ENCODE assay signal across 15 cellular contexts in genomic region chr2:153403937-153404336, GRCh38.
A peak's percentile ranks its signal among the peaks of the same experiment; 100 is the strongest.
DNase-seq lines count a peak whose midpoint lies in the region; TF ChIP-seq lines count a peak whose summit lies in the region.
"Had no signal": no experiment of that assay in that cellular context is flagged by ENCODE, and none has a peak within 500 bp of the region (broad histone marks: within the 10 kb centered on the region; RNA-seq: fewer than 3 reads in every experiment).

No MANE protein-coding gene starts in this region.

- TF ChIP-seq CTCF in progenitor cell of endocrine pancreas (IDR thresholded peaks at IDR 0.05; ENCODE audit: unreplicated experiment) (no peak), SK-N-SH (IDR thresholded peaks at IDR 0.05) (no peak)

- H3K79me2 ChIP-seq in SK-N-SH (ENCODE audit: insufficient read depth): no peaks in the 10 kb centered on the region

- H2AFZ ChIP-seq in SK-N-SH (ENCODE audit: low read depth): no peak overlapping the region; the same call in 1 of the 2 replicates

- H3K27ac ChIP-seq in iPS DF 6.9 (ENCODE audit: low read length) (no peak overlapping the region), SK-N-SH (ENCODE audit: low read depth in 2 of 2, low read length in 1 of 2) (no peak overlapping the region)
- no peak overlapping the region for H3K27ac ChIP-seq in effector memory CD4-positive, alpha-beta T cell (ENCODE audit: insufficient read depth, low read length, poor library complexity, severe bottlenecking)
- H3K27ac ChIP-seq: dorsolateral prefrontal cortex, esophagus muscularis mucosa, Peyer's patch had no signal

- H3K9me2 ChIP-seq in SK-N-SH: no peaks in the 10 kb centered on the region

- no peaks in the 10 kb centered on the region for H3K36me3 Mint-ChIP-seq in progenitor cell of endocrine pancreas (ENCODE audit: insufficient read depth)
- H3K36me3 Mint-ChIP-seq: memory B cell had no signal

- H3K4me3 ChIP-seq in iPS DF 6.9 (ENCODE audit: low read length) (peak overlapping the region; percentile 31; the same call in 1 of the 2 replicates), SK-N-SH (ENCODE audit: low read depth in 2 of 2, low read length in 1 of 2) (no peak overlapping the region)
- H3K4me3 ChIP-seq in effector memory CD4-positive, alpha-beta T cell (ENCODE audit: insufficient read depth, low read depth, low read length, poor library complexity, severe bottlenecking): no peak overlapping the region
- H3K4me3 ChIP-seq: dorsolateral prefrontal cortex, esophagus muscularis mucosa, Peyer's patch had no signal

- H3K27ac Mint-ChIP-seq in progenitor cell of endocrine pancreas: peak overlapping the region; percentile 96
- H3K27ac Mint-ChIP-seq: activated CD4-positive, alpha-beta T cell treated with anti-CD3 and anti-CD28 coated beads for 36 hours; memory B cell had no signal

- peaks cover 3% of the 10 kb centered on the region for H3K4me1 Mint-ChIP-seq in progenitor cell of endocrine pancreas (ENCODE audit: low read depth)
- H3K4me1 Mint-ChIP-seq: activated CD4-positive, alpha-beta T cell treated with anti-CD3 and anti-CD28 coated beads for 36 hours; memory B cell had no signal

- H3K9me3 ChIP-seq in iPS DF 6.9 (ENCODE audit: control insufficient read depth, insufficient read depth, low read length) (no peaks in the 10 kb centered on the region), SK-N-SH (no peaks in the 10 kb centered on the region)
- no peaks in the 10 kb centered on the region for H3K9me3 ChIP-seq in effector memory CD4-positive, alpha-beta T cell (ENCODE audit: control insufficient read depth, low read length)
- H3K9me3 ChIP-seq: esophagus muscularis mucosa, Peyer's patch had no signal

- TF ChIP-seq RAD21 in SK-N-SH (IDR thresholded peaks at IDR 0.05; ENCODE audit: low read length): no peak

- no peaks in the 10 kb centered on the region for H3F3A ChIP-seq in SK-N-SH (replicated peaks; ENCODE audit: insufficient read depth)

- peak overlapping the region; percentile 74 for H3K4me3 Mint-ChIP-seq in progenitor cell of endocrine pancreas (ENCODE audit: low read depth)
- H3K4me3 Mint-ChIP-seq: activated CD4-positive, alpha-beta T cell treated with anti-CD3 and anti-CD28 coated beads for 36 hours; memory B cell had no signal

- DNase-seq in NCI-H1105 treated with DMSO at 0.1 percent for 48 hours (lab: John Stamatoyannopoulos, UW) (peak; percentile 53), NCI-H1105 (lab: John Stamatoyannopoulos, UW) (no peak), NCI-H526 treated with DMSO at 0.1 percent for 48 hours (lab: John Stamatoyannopoulos, UW) (peak; percentile 31), iPS DF 6.9 (ENCODE audit: low read depth, low spot score) (no peak), progenitor cell of endocrine pancreas (ENCODE audit: low spot score, unreplicated experiment) (no peak), SK-N-SH (no peak), posterior vena cava (ENCODE audit: low spot score) (no peak)
- DNase-seq in effector memory CD4-positive, alpha-beta T cell: no peak
- DNase-seq: activated CD4-positive, alpha-beta T cell treated with anti-CD3 and anti-CD28 coated beads for 36 hours; caudate nucleus; dorsolateral prefrontal cortex; Peyer's patch; retina had no signal

- H3K36me3 ChIP-seq in iPS DF 6.9 (ENCODE audit: control insufficient read depth, insufficient read depth, low read length): no peaks in the 10 kb centered on the region
- no peaks in the 10 kb centered on the region for H3K36me3 ChIP-seq in SK-N-SH (replicated peaks in 1 of 2; ENCODE audit: control insufficient read depth in 1 of 2, insufficient read depth in 2 of 2, low read length in 1 of 2)
- no peaks in the 10 kb centered on the region for H3K36me3 ChIP-seq in effector memory CD4-positive, alpha-beta T cell (ENCODE audit: control insufficient read depth, insufficient read depth, low read length)
- H3K36me3 ChIP-seq: esophagus muscularis mucosa, Peyer's patch had no signal

- H3K27me3 Mint-ChIP-seq in progenitor cell of endocrine pancreas: no peaks in the 10 kb centered on the region
- H3K27me3 Mint-ChIP-seq: activated CD4-positive, alpha-beta T cell treated with anti-CD3 and anti-CD28 coated beads for 36 hours had no signal

- POLR2A ChIA-PET in SK-N-SH (lab: Yijun Ruan, JAX): no interaction called here

- intact Hi-C loops in posterior vena cava (cut with DNase I): no loop called here

- H3K4me2 ChIP-seq in SK-N-SH: no peak overlapping the region

- H3K9me3 Mint-ChIP-seq in progenitor cell of endocrine pancreas (ENCODE audit: low read depth): no peaks in the 10 kb centered on the region
- H3K9me3 Mint-ChIP-seq: memory B cell had no signal

- no peak for TF ChIP-seq EP300 in SK-N-SH (IDR thresholded peaks at IDR 0.05; ENCODE audit: borderline replicate concordance in 1 of 2, low read depth in 1 of 2, low read length in 1 of 2)

- CTCF ChIA-PET in SK-N-SH (lab: Yijun Ruan, JAX): no interaction called here

- H4K20me1 ChIP-seq in SK-N-SH (ENCODE audit: insufficient read depth): no peaks in the 10 kb centered on the region

- no peak overlapping the region for H3K9ac ChIP-seq in SK-N-SH

- peaks cover 5% of the 10 kb centered on the region; the same call in 1 of the 2 replicates for H3K4me1 ChIP-seq in iPS DF 6.9 (ENCODE audit: control insufficient read depth, insufficient read depth, low read length)
- no peaks in the 10 kb centered on the region for H3K4me1 ChIP-seq in SK-N-SH (ENCODE audit: control insufficient read depth in 1 of 2, insufficient read depth in 2 of 2, low read depth in 1 of 2, low read length in 1 of 2)
- H3K4me1 ChIP-seq in effector memory CD4-positive, alpha-beta T cell (ENCODE audit: control insufficient read depth, insufficient read depth, low read length, poor library complexity, severe bottlenecking): no peaks in the 10 kb centered on the region
- H3K4me1 ChIP-seq: esophagus muscularis mucosa, Peyer's patch had no signal

- no CpG with 5 or more reads among the region's 2 CpGs for WGBS in iPS DF 6.9 (ENCODE audit: insufficient coverage, insufficient read length)
- 13% methylated on average over 2 of the region's 2 CpGs for WGBS in SK-N-SH (ENCODE audit: low lambda C conversion rate)

- H3K27me3 ChIP-seq in iPS DF 6.9 (ENCODE audit: control insufficient read depth, insufficient read depth, low read length) (no peaks in the 10 kb centered on the region), SK-N-SH (ENCODE audit: insufficient read depth) (no peaks in the 10 kb centered on the region)
- H3K27me3 ChIP-seq in effector memory CD4-positive, alpha-beta T cell (replicated peaks; ENCODE audit: control insufficient read depth, insufficient read depth, low read length, poor library complexity, severe bottlenecking): no peaks in the 10 kb centered on the region
- H3K27me3 ChIP-seq: esophagus muscularis mucosa, Peyer's patch had no signal

TF ChIP-seq in SK-N-SH, 30 proteins besides CTCF, POLR2A, EP300 and RAD21:
- TF ChIP-seq USF1 (IDR thresholded peaks at IDR 0.05; ENCODE audit: borderline replicate concordance, low read depth): no peak
- TF ChIP-seq, protein P1, sequence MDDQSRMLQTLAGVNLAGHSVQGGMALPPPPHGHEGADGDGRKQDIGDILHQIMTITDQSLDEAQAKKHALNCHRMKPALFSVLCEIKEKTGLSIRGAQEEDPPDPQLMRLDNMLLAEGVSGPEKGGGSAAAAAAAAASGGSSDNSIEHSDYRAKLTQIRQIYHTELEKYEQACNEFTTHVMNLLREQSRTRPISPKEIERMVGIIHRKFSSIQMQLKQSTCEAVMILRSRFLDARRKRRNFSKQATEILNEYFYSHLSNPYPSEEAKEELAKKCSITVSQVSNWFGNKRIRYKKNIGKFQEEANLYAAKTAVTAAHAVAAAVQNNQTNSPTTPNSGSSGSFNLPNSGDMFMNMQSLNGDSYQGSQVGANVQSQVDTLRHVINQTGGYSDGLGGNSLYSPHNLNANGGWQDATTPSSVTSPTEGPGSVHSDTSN (IDR thresholded peaks at IDR 0.05): no peak
- no peak for TF ChIP-seq SIN3A (IDR thresholded peaks at IDR 0.05; ENCODE audit: borderline replicate concordance, low read depth, low read length)
- no peak for TF ChIP-seq RXRA (IDR thresholded peaks at IDR 0.05; ENCODE audit: borderline replicate concordance, low read depth)
- no peak for TF ChIP-seq ELF1 (IDR thresholded peaks at IDR 0.05)
- no peak for TF ChIP-seq EZH2phosphoT487 (IDR thresholded peaks at IDR 0.05; ENCODE audit: borderline replicate concordance, low read depth)

Comparison
In these comparisons a context has a peak if more than half of its experiments do, and no peak if none do; other contexts are left out.
1. DNase-seq: peak in NCI-H1105 treated with DMSO at 0.1 percent for 48 hours (single experiment) and NCI-H526 treated with DMSO at 0.1 percent for 48 hours (single experiment); none in NCI-H1105 (single experiment), iPS DF 6.9 (single experiment), progenitor cell of endocrine pancreas (single experiment), SK-N-SH (single experiment), effector memory CD4-positive, alpha-beta T cell (0 of 3) and posterior vena cava (single experiment).